In genomic region chr17:57873261-57874057, GRCh38 we compare ENCODE assay signal across 12 cellular contexts. TPM values are rescaled to one million over a fixed set of nuclear protein-coding genes. Genes with fewer than 3 reads are reported as not detected.
DNase-seq lines count a peak whose midpoint lies in the region; ATAC-seq and TF ChIP-seq lines count a peak whose summit lies in the region.
"Had no signal": no experiment of that assay in that cellular context is flagged by ENCODE, and none has a peak within 500 bp of the region (broad histone marks: within the 10 kb centered on the region; RNA-seq: fewer than 3 reads in every experiment).

No MANE protein-coding gene starts in this region.

- H3K36me3 Mint-ChIP-seq in activated T-helper 1 cell treated with anti-CD3 and anti-CD28 coated beads, Interleukin-12 subunit alpha, Interleukin-12 subunit beta, Interleukin-2, Interleukin-4 antibody, amounts not matched to agents 30 ng/mL and 10 ng/mL and 1 ng/mL, durations not matched to agents 14 hours and 24 hours and 36 hours (ENCODE audit: low read depth): no peaks in the 10 kb centered on the region

- DNase-seq in cardiac muscle cell (ENCODE audit: low read depth in 1 of 2, low spot score in 1 of 2): no peak
- no peak for DNase-seq in cardiac septum (ENCODE audit: low spot score)
- peak; percentile 64 for DNase-seq in dermis blood vessel endothelial cell
- no peak for DNase-seq in vagina (ENCODE audit: extremely low spot score in 2 of 2)
- no peak for DNase-seq in activated T-helper 1 cell treated with anti-CD3 and anti-CD28 coated beads, Interleukin-12 subunit alpha, Interleukin-12 subunit beta, Interleukin-2, Interleukin-4 antibody, amounts not matched to agents 30 ng/mL and 10 ng/mL and 1 ng/mL, durations not matched to agents 14 hours and 24 hours and 36 hours (ENCODE audit: low spot score)
- no peak for DNase-seq in superior temporal gyrus (ENCODE audit: extremely low spot score)
- DNase-seq: KG1; NCI-H526; stimulated activated naive CD8-positive, alpha-beta T cell treated with anti-CD3 and anti-CD28 coated beads, Interleukin-15, amount 100 ng/mL, for 72 hours; T-helper 1 cell had no signal

- H3K4me3 ChIP-seq in cardiac muscle cell (no peak overlapping the region), muscle layer of duodenum (ENCODE audit: low read depth in 1 of 2, low read length in 2 of 2) (no peak overlapping the region), vagina (no peak overlapping the region)

- H3K4me1 ChIP-seq in cardiac muscle cell (ENCODE audit: low read depth): peaks cover 31% of the 10 kb centered on the region
- H3K4me1 ChIP-seq in muscle layer of duodenum (ENCODE audit: control insufficient read depth in 1 of 2, insufficient read depth in 2 of 2, low read length in 2 of 2): peaks cover 41 to 79% of the 10 kb centered on the region in 2 donors
- peaks cover 79% of the 10 kb centered on the region for H3K4me1 ChIP-seq in vagina

- intact Hi-C loops in cardiac septum (cut with DNase I) (no loop called here), vagina (cut with DNase I) (loop anchor here (5.0 kb wide), 1 partner anchor 114 kb away; the partner anchor contains the start of gene VEZF1)
- intact Hi-C loops in activated T-helper 1 cell treated with anti-CD3 and anti-CD28 coated beads, Interleukin-12 subunit alpha, Interleukin-12 subunit beta, Interleukin-2, Interleukin-4 antibody, amounts not matched to agents 30 ng/mL and 10 ng/mL and 1 ng/mL, durations not matched to agents 14 hours and 24 hours and 36 hours (cut with micrococcal nuclease): no loop called here

- H3K27me3 Mint-ChIP-seq in activated T-helper 1 cell treated with anti-CD3 and anti-CD28 coated beads, Interleukin-12 subunit alpha, Interleukin-12 subunit beta, Interleukin-2, Interleukin-4 antibody, amounts not matched to agents 30 ng/mL and 10 ng/mL and 1 ng/mL, durations not matched to agents 14 hours and 24 hours and 36 hours (ENCODE audit: insufficient read depth): peaks cover 19% of the 10 kb centered on the region

- no peak for TF ChIP-seq POLR2A in vagina (IDR thresholded peaks at IDR 0.05)

- no peaks in the 10 kb centered on the region for H3K4me1 Mint-ChIP-seq in activated T-helper 1 cell treated with anti-CD3 and anti-CD28 coated beads, Interleukin-12 subunit alpha, Interleukin-12 subunit beta, Interleukin-2, Interleukin-4 antibody, amounts not matched to agents 30 ng/mL and 10 ng/mL and 1 ng/mL, durations not matched to agents 14 hours and 24 hours and 36 hours (ENCODE audit: low read depth)

- H3K4me3 Mint-ChIP-seq in activated T-helper 1 cell treated with anti-CD3 and anti-CD28 coated beads, Interleukin-12 subunit alpha, Interleukin-12 subunit beta, Interleukin-2, Interleukin-4 antibody, amounts not matched to agents 30 ng/mL and 10 ng/mL and 1 ng/mL, durations not matched to agents 14 hours and 24 hours and 36 hours: no peak overlapping the region

- TF ChIP-seq CTCF in cardiac muscle cell (IDR thresholded peaks at IDR 0.05; ENCODE audit: low read depth, low read length) (no peak), vagina (IDR thresholded peaks at IDR 0.05) (no peak)

- ATAC-seq in GM19452 (IDR thresholded peaks at IDR 0.05; ENCODE audit: unreplicated experiment): no peak

- H3K27me3 ChIP-seq in cardiac muscle cell (no peaks in the 10 kb centered on the region), muscle layer of duodenum (ENCODE audit: low read depth, low read length) (no peaks in the 10 kb centered on the region), vagina (no peaks in the 10 kb centered on the region)

- no peaks in the 10 kb centered on the region for H3K9me3 Mint-ChIP-seq in activated T-helper 1 cell treated with anti-CD3 and anti-CD28 coated beads, Interleukin-12 subunit alpha, Interleukin-12 subunit beta, Interleukin-2, Interleukin-4 antibody, amounts not matched to agents 30 ng/mL and 10 ng/mL and 1 ng/mL, durations not matched to agents 14 hours and 24 hours and 36 hours
- H3K9me3 Mint-ChIP-seq: stimulated activated naive CD8-positive, alpha-beta T cell treated with anti-CD3 and anti-CD28 coated beads, Interleukin-15, amount 100 ng/mL, for 72 hours had no signal

- no peaks in the 10 kb centered on the region for H3K9me3 ChIP-seq in cardiac muscle cell (ENCODE audit: low read depth)
- no peaks in the 10 kb centered on the region for H3K9me3 ChIP-seq in muscle layer of duodenum (ENCODE audit: control insufficient read depth in 1 of 2, low read length in 2 of 2)
- no peaks in the 10 kb centered on the region for H3K9me3 ChIP-seq in vagina

- peak overlapping the region; percentile 87 for H3K27ac ChIP-seq in cardiac muscle cell
- H3K27ac ChIP-seq in muscle layer of duodenum (ENCODE audit: low read length): peak overlapping the region; percentile 16
- H3K27ac ChIP-seq in vagina: peak overlapping the region; percentile 82

- H3K36me3 ChIP-seq in cardiac muscle cell (no peaks in the 10 kb centered on the region), muscle layer of duodenum (ENCODE audit: control insufficient read depth in 1 of 2, insufficient read depth in 2 of 2, low read length in 2 of 2) (peaks cover 15 to 16% of the 10 kb centered on the region in 2 donors), vagina (peaks cover 0 to 11% of the 10 kb centered on the region in 2 donors)

- H3K27ac Mint-ChIP-seq in activated T-helper 1 cell treated with anti-CD3 and anti-CD28 coated beads, Interleukin-12 subunit alpha, Interleukin-12 subunit beta, Interleukin-2, Interleukin-4 antibody, amounts not matched to agents 30 ng/mL and 10 ng/mL and 1 ng/mL, durations not matched to agents 14 hours and 24 hours and 36 hours: no peak overlapping the region
- H3K27ac Mint-ChIP-seq: stimulated activated naive CD8-positive, alpha-beta T cell treated with anti-CD3 and anti-CD28 coated beads, Interleukin-15, amount 100 ng/mL, for 72 hours had no signal

RNA-seq across cellular contexts. Expression of gene MRPS23, which starts 23.6 kb away (rescaled TPM):
- total RNA-seq in cardiac muscle cell (24.4 and 34.5 TPM in 2 replicates), cardiac septum (59.6 TPM), dermis blood vessel endothelial cell (25.4 and 25.9 TPM in 2 replicates), vagina (6.9 TPM)
- 62.7 and 87.9 TPM in 2 replicates for polyA plus RNA-seq in cardiac muscle cell
- total RNA-seq in activated T-helper 1 cell treated with anti-CD3 and anti-CD28 coated beads, Interleukin-12 subunit alpha, Interleukin-12 subunit beta, Interleukin-2, Interleukin-4 antibody, amounts not matched to agents 30 ng/mL and 10 ng/mL and 1 ng/mL, durations not matched to agents 14 hours and 24 hours and 36 hours: 79.6 and 87.0 TPM in 2 replicates

Comparison
In these comparisons a context has a peak if more than half of its experiments do, and no peak if none do; other contexts are left out.
1. H3K27ac ChIP-seq: peak in every context shown above with its lines; median percentile 87 in cardiac muscle cell; 82 in vagina; 16 in muscle layer of duodenum.